16 cellular contexts compared by ENCODE assay signal in genomic region chr2:231413456-231413855, GRCh38. TPM values are rescaled to one million over a fixed set of nuclear protein-coding genes. Genes with fewer than 3 reads are reported as not detected.
DNase-seq lines count a peak whose midpoint lies in the region; ATAC-seq and TF ChIP-seq lines count a peak whose summit lies in the region.
"Had no signal": no experiment of that assay in that cellular context is flagged by ENCODE, and none has a peak within 500 bp of the region (broad histone marks: within the 10 kb centered on the region; RNA-seq: fewer than 3 reads in every experiment).

No MANE protein-coding gene starts in this region.

- no peak overlapping the region for H3K9ac ChIP-seq in IMR-90 (ENCODE audit: low read depth, low read length)
- H3K9ac ChIP-seq in neural cell (ENCODE audit: low read length), result peak overlapping the region; percentile 41

- intact Hi-C loops in Caco-2 (cut with micrococcal nuclease; ENCODE audit: unreplicated experiment) (loop anchor here (5.0 kb wide), 1 partner anchor 39 kb away; no protein-coding TSS in a partner anchor), IMR-90 (cut with micrococcal nuclease) (loop anchor here (2.0 kb wide), 2 partner anchors 309 to 511 kb away; no protein-coding TSS in a partner anchor), psoas muscle (cut with DNase I) (loop anchor here (5.0 to 10.0 kb wide), 4 partner anchors 116 to 309 kb away; no protein-coding TSS in a partner anchor)

- H4K91ac ChIP-seq in IMR-90 (ENCODE audit: insufficient read depth, low read depth, low read length), result no peak overlapping the region

- no peaks in the 10 kb centered on the region for H3K9me1 ChIP-seq in IMR-90 (ENCODE audit: insufficient read depth, low read length)

- dilution Hi-C loops in IMR-90 (cut with HindIII; ENCODE audit: low sequenced_read_pairs, unreplicated experiment), result no loop called here

- H3K4me1 ChIP-seq in Caco-2 (peaks cover 12% of the 10 kb centered on the region), IMR-90 (ENCODE audit: control insufficient read depth, insufficient read depth, low read length) (0 out of 2 replicates have a peak, but pooled peaks cover 3% of the 10 kb centered on the region), psoas muscle (peaks cover 6% of the 10 kb centered on the region)

- H2AFZ ChIP-seq in IMR-90 (replicated peaks; ENCODE audit: low read length, poor library complexity) (peak overlapping the region; percentile 43), neural cell (ENCODE audit: low read depth, low read length) (no peak overlapping the region)

- no peaks in the 10 kb centered on the region for H3K27me3 Mint-ChIP-seq in Caco-2 (ENCODE audit: insufficient read depth, unreplicated experiment)

- H3K36me3 Mint-ChIP-seq in Caco-2 (ENCODE audit: insufficient read depth, unreplicated experiment), result no peaks in the 10 kb centered on the region

- no peak overlapping the region for H4K8ac ChIP-seq in IMR-90 (ENCODE audit: low read depth in 2 of 2, low read length in 2 of 2)

- no peak for ATAC-seq in IMR-90 (ENCODE audit: low read depth)
- ATAC-seq in psoas muscle, result no peak
- ATAC-seq in HG03095 (IDR thresholded peaks at IDR 0.05; ENCODE audit: unreplicated experiment), result no peak

- no peak for TF ChIP-seq EP300 in neural cell (conservative IDR thresholded peaks at IDR 0.05; ENCODE audit: poor library complexity, severe bottlenecking)

- H3K9me2 ChIP-seq in neural cell (ENCODE audit: insufficient read depth, low read length), result no peaks in the 10 kb centered on the region

- no peaks in the 10 kb centered on the region for H3K36me3 ChIP-seq in Caco-2 (ENCODE audit: control insufficient read depth, insufficient read depth, low read length)
- H3K36me3 ChIP-seq in IMR-90 (ENCODE audit: control insufficient read depth, insufficient read depth, low read length), result no peaks in the 10 kb centered on the region
- no peaks in the 10 kb centered on the region for H3K36me3 ChIP-seq in neural cell (ENCODE audit: insufficient read depth, low read length)
- no peaks in the 10 kb centered on the region for H3K36me3 ChIP-seq in psoas muscle (ENCODE audit: insufficient read depth in 1 of 2, low read depth in 1 of 2)

- peaks cover 4% of the 10 kb centered on the region; the same call in 1 of the 2 replicates for H3K9me3 ChIP-seq in Caco-2
- no peaks in the 10 kb centered on the region for H3K9me3 ChIP-seq in IMR-90 (ENCODE audit: control insufficient read depth, insufficient read depth, low read length)
- no peaks in the 10 kb centered on the region for H3K9me3 ChIP-seq in neural cell (ENCODE audit: low read length)
- H3K9me3 ChIP-seq in psoas muscle, result no peaks in the 10 kb centered on the region

- H2BK15ac ChIP-seq in IMR-90 (ENCODE audit: low read depth, low read length), result no peak overlapping the region

- peak overlapping the region; percentile 85 for H2AK9ac ChIP-seq in IMR-90 (replicated peaks; ENCODE audit: low read depth, low read length, poor library complexity)

- no peak overlapping the region for H2BK20ac ChIP-seq in IMR-90 (ENCODE audit: low read depth, low read length)

- H3K18ac ChIP-seq in IMR-90 (ENCODE audit: low read depth, low read length), result no peak overlapping the region

- DNase-seq in Caco-2, result no peak
- no peak for DNase-seq in IMR-90
- peak; percentile 43 for DNase-seq in ecto neural progenitor cell (ENCODE audit: low spot score)
- DNase-seq in middle frontal gyrus (ENCODE audit: extremely low spot score, low spot score), result no peak
- no peak for DNase-seq in hippocampal formation (lab: John Stamatoyannopoulos, UW)
- DNase-seq in psoas muscle, result no peak
- DNase-seq: C1 segment of cervical spinal cord, HCEC 1CT, KBM-7, NCI-H1048, NCI-H146, NCI-H446, NCI-H748 treated with DMSO at 0.1 percent for 48 hours, Right ventricle myocardium superior had no signal

- no peak for TF ChIP-seq RAD21 in IMR-90 (IDR thresholded peaks at IDR 0.05; ENCODE audit: low read length)
- TF ChIP-seq RAD21 in neural cell (conservative IDR thresholded peaks at IDR 0.05), result no peak

- TF ChIP-seq POLR2A in IMR-90 (IDR thresholded peaks at IDR 0.05; ENCODE audit: low read depth, low read length), result no peak

- H3K4me3 ChIP-seq in Caco-2 (ENCODE audit: low read depth, low read length) (no peak overlapping the region), IMR-90 (ENCODE audit: insufficient read depth, low read depth, low read length) (no peak overlapping the region), neural cell (ENCODE audit: low read length) (peak overlapping the region; percentile 40), psoas muscle (no peak overlapping the region)

- no peaks in the 10 kb centered on the region for H4K20me1 ChIP-seq in IMR-90 (ENCODE audit: insufficient read depth, low read length)
- no peaks in the 10 kb centered on the region for H4K20me1 ChIP-seq in neural cell (ENCODE audit: insufficient read depth)

- no peak overlapping the region for H3K23ac ChIP-seq in IMR-90 (ENCODE audit: low read depth, low read length)

- H3F3A ChIP-seq in neural cell (ENCODE audit: insufficient read depth, low read length, poor library complexity, severe bottlenecking), result no peaks in the 10 kb centered on the region

- H2AK5ac ChIP-seq in IMR-90 (ENCODE audit: low read depth, low read length), result no peak overlapping the region

- H3K27me3 ChIP-seq in Caco-2 (replicated peaks; ENCODE audit: control insufficient read depth, insufficient read depth, low read length) (no peaks in the 10 kb centered on the region), IMR-90 (ENCODE audit: control insufficient read depth, insufficient read depth, low read length) (no peaks in the 10 kb centered on the region), neural cell (ENCODE audit: insufficient read depth, low read depth, low read length) (peaks cover 5% of the 10 kb centered on the region), psoas muscle (ENCODE audit: insufficient read depth in 3 of 3, low read length in 2 of 3) (peaks cover 0 to 12% (median 1%) of the 10 kb centered on the region in 3 donors)

- WGBS in IMR-90 (ENCODE audit: extremely low coverage in 2 of 2, insufficient read length in 1 of 2), 2 experiments, result 67% methylated on average over 1 of the region's 6 CpGs; no CpG with 5 or more reads in 1 of the 2 experiments
- 83 to 86% (median 85%) methylated on average over 6 of the region's 6 CpGs for WGBS in psoas muscle, 3 donors

- POLR2A ChIA-PET in Caco-2 (lab: Charles Lee), result no interaction called here
- POLR2A ChIA-PET in IMR-90 (lab: Charles Lee; ENCODE audit: unreplicated experiment), result no interaction called here

- TF ChIP-seq CTCF in Caco-2 (IDR thresholded peaks at IDR 0.05; ENCODE audit: insufficient read depth in 1 of 2, low read depth in 1 of 2, low read length in 1 of 2, severe bottlenecking in 1 of 2, unreplicated experiment in 1 of 2) (no peak), IMR-90 (conservative IDR thresholded peaks at IDR 0.05; ENCODE audit: low read depth, low read length) (no peak), neural cell (IDR thresholded peaks at IDR 0.05; ENCODE audit: poor library complexity, severe bottlenecking) (no peak), psoas muscle (IDR thresholded peaks at IDR 0.05) (no peak)

- CTCF ChIA-PET in Caco-2 (lab: Charles Lee) (interaction anchor here (0.9 to 1.0 kb wide), 2 partner anchors 38 to 51 kb away, joined by 3 read pairs; partner anchors contain the start of gene NCL), IMR-90 (lab: Yijun Ruan, JAX) (interaction anchor here (1.3 to 1.8 kb wide), 2 partner anchors 15 to 186 kb away, joined by 3 to 5 read pairs; no protein-coding TSS in a partner anchor)

- no peak overlapping the region; the same call in 1 of the 2 replicates for H3K4ac ChIP-seq in IMR-90 (ENCODE audit: low read depth, low read length)

- BruUV-seq in Caco-2 (replicated peaks; lab: Mats Ljungman, UMichigan), result no TSS peak
- BruUV-seq in IMR-90 (replicated peaks; lab: Mats Ljungman, UMichigan), result no TSS peak

- in situ Hi-C loops in IMR-90 (cut with MboI; ENCODE audit: low sequenced_read_pairs), result loop anchor here (5.0 to 10.0 kb wide), 3 partner anchors 116 to 309 kb away; no protein-coding TSS in a partner anchor

- no peak overlapping the region; the same call in 1 of the 2 replicates for H3K14ac ChIP-seq in IMR-90 (replicated peaks; ENCODE audit: low read depth, low read length)

- no peaks in the 10 kb centered on the region for H3K79me1 ChIP-seq in IMR-90 (ENCODE audit: low read depth in 1 of 2, low read length in 2 of 2)

- no peaks in the 10 kb centered on the region for H3K79me2 ChIP-seq in neural cell (replicated peaks; ENCODE audit: insufficient read depth, low read length)

- H2BK5ac ChIP-seq in IMR-90 (ENCODE audit: low read depth, low read length, poor library complexity, severe bottlenecking), result no peak overlapping the region

- H3K4me3 Mint-ChIP-seq in Caco-2 (ENCODE audit: unreplicated experiment), result no peak overlapping the region

- no peaks in the 10 kb centered on the region for H3K9me3 Mint-ChIP-seq in Caco-2 (ENCODE audit: unreplicated experiment)

- peak overlapping the region; percentile 19 for H3K27ac Mint-ChIP-seq in Caco-2 (ENCODE audit: unreplicated experiment)

- no peak overlapping the region for H3K56ac ChIP-seq in IMR-90 (ENCODE audit: extremely low read depth, insufficient read depth, low read length)

- no peak overlapping the region for H4K5ac ChIP-seq in IMR-90 (ENCODE audit: low read depth, low read length)

- peaks cover 6% of the 10 kb centered on the region for H3K4me1 Mint-ChIP-seq in Caco-2 (ENCODE audit: low read depth, unreplicated experiment)

- H3K4me2 ChIP-seq in IMR-90 (ENCODE audit: low read depth, low read length), result no peak overlapping the region
- no peak overlapping the region for H3K4me2 ChIP-seq in neural cell (ENCODE audit: low read length)

- H3K27ac ChIP-seq in IMR-90 (ENCODE audit: insufficient read depth, low read length), result no peak overlapping the region
- peak overlapping the region; percentile 43 for H3K27ac ChIP-seq in neural cell (ENCODE audit: low read length)
- H3K27ac ChIP-seq in psoas muscle, result no peak overlapping the region

- H2BK120ac ChIP-seq in IMR-90 (ENCODE audit: low read depth, low read length), result 0 out of 2 replicates have a peak overlapping the region, but pooled peaks have one; percentile 32

RNA-seq across cellular contexts. Expression of gene B3GNT7, which starts 17.9 kb away (rescaled TPM):
- total RNA-seq in Caco-2 (2022), result 2.7 and 3.6 TPM in 2 replicates
- total RNA-seq in IMR-90 (2012; rRNA removed), result under 0.01 TPM in 2 replicates
- polyA plus RNA-seq in IMR-90 (2012; rRNA removed), result 0.03 and 0.07 TPM in 2 replicates
- polyA plus RNA-seq in IMR-90 (2012; cell fraction: cytosol; rRNA removed), result 0.04 and 0.51 TPM in 2 replicates
- polyA plus RNA-seq in IMR-90 (2012; cell fraction: nucleus; rRNA removed; ENCODE audit: low replicate concordance), result 0.13 and 0.33 TPM in 2 replicates
- polyA plus RNA-seq in neural cell, result 0.06 and 0.67 TPM in 2 replicates
- polyA minus RNA-seq in neural cell, result 0.73 and 0.81 TPM in 2 replicates
- 1 to 10 TPM in 1 of 4 donors, under 1 TPM in 3; 0.29 to 1.7 (median 0.63) TPM for total RNA-seq in psoas muscle
- under 1 TPM; 0.03 to 0.26 (median 0.03) TPM for polyA plus RNA-seq in psoas muscle

RNA-seq across cellular contexts. Expression of gene NCL, which starts 50.8 kb away (rescaled TPM):
- total RNA-seq in Caco-2 (2022) (608 and 612 TPM in 2 replicates), IMR-90 (2012; rRNA removed) (289 and 506 TPM in 2 replicates), psoas muscle (100 to 1,000 TPM; 331 to 632 (median 572) TPM)
- polyA plus RNA-seq in IMR-90 (2012; rRNA removed) (215 and 267 TPM in 2 replicates), neural cell (99.8 and 101 TPM in 2 replicates), psoas muscle (100 to 1,000 TPM; 221 to 382 (median 359) TPM)
- 29.1 and 31.1 TPM in 2 replicates for polyA plus RNA-seq in IMR-90 (2012; cell fraction: cytosol; rRNA removed)
- 20.1 and 129 TPM in 2 replicates for polyA plus RNA-seq in IMR-90 (2012; cell fraction: nucleus; rRNA removed; ENCODE audit: low replicate concordance)
- 159 and 219 TPM in 2 replicates for polyA minus RNA-seq in neural cell
